Comparison of ENCODE assay signal across 2 cellular contexts in genomic region chr1:9719978-9720722, GRCh38.
TF ChIP-seq lines count a peak whose summit lies in the region.

No MANE protein-coding gene starts in this region.

TF ChIP-seq in IMR-90, 13 proteins besides CTCF, POLR2A, EP300 and RAD21:
- no peak for TF ChIP-seq USF2 (IDR thresholded peaks at IDR 0.05; ENCODE audit: low read depth, low read length)
- TF ChIP-seq CHD1 (IDR thresholded peaks at IDR 0.05; ENCODE audit: low read depth, low read length) = no peak
- TF ChIP-seq NFE2L2 (IDR thresholded peaks at IDR 0.05; ENCODE audit: low read depth, low read length) = no peak
- no peak for TF ChIP-seq MXI1 (IDR thresholded peaks at IDR 0.05; ENCODE audit: borderline replicate concordance, low read depth, low read length)
- TF ChIP-seq RCOR1 (IDR thresholded peaks at IDR 0.05; ENCODE audit: insufficient replicate concordance, low read length) = no peak
- no peak for TF ChIP-seq FOS (IDR thresholded peaks at IDR 0.05; ENCODE audit: low read depth, low read length)

TF ChIP-seq in K562, 482 proteins besides CTCF, POLR2A, EP300 and RAD21:
- TF ChIP-seq RBFOX2 (IDR thresholded peaks at IDR 0.05; ENCODE audit: low read depth, low read length) = peak; percentile 5; the same call in 1 of the 2 replicates
- TF ChIP-seq REST (CRISPR knock-in tag; IDR thresholded peaks at IDR 0.05; ENCODE audit: low read depth) = no peak
- peak; percentile 3; the same call in 1 of the 2 replicates for TF ChIP-seq BHLHE40 (IDR thresholded peaks at IDR 0.05; ENCODE audit: low read length)
- no peak for TF ChIP-seq PHF21A (IDR thresholded peaks at IDR 0.05; ENCODE audit: borderline replicate concordance, low read depth)
- no peak for TF ChIP-seq KLF10 (CRISPR knock-in tag; IDR thresholded peaks at IDR 0.05)
- TF ChIP-seq TFAM (CRISPR knock-in tag; conservative IDR thresholded peaks at IDR 0.05) = no peak
- no peak for TF ChIP-seq ATF7 (IDR thresholded peaks at IDR 0.05)
- peak; percentile 39; the same call in 1 of the 2 replicates for TF ChIP-seq POLR2G (IDR thresholded peaks at IDR 0.05; ENCODE audit: low read depth, low read length)
- no peak for TF ChIP-seq ELF4 (CRISPR knock-in tag; IDR thresholded peaks at IDR 0.05)
- 0 out of 2 replicates have a peak, but pooled peaks have one; percentile 6 for TF ChIP-seq USF1 (CRISPR knock-in tag; IDR thresholded peaks at IDR 0.05)
- 0 out of 2 replicates have a peak, but pooled peaks have one; percentile 9 for TF ChIP-seq ZNF766 (CRISPR knock-in tag; conservative IDR thresholded peaks at IDR 0.05)
- TF ChIP-seq, protein P1, sequence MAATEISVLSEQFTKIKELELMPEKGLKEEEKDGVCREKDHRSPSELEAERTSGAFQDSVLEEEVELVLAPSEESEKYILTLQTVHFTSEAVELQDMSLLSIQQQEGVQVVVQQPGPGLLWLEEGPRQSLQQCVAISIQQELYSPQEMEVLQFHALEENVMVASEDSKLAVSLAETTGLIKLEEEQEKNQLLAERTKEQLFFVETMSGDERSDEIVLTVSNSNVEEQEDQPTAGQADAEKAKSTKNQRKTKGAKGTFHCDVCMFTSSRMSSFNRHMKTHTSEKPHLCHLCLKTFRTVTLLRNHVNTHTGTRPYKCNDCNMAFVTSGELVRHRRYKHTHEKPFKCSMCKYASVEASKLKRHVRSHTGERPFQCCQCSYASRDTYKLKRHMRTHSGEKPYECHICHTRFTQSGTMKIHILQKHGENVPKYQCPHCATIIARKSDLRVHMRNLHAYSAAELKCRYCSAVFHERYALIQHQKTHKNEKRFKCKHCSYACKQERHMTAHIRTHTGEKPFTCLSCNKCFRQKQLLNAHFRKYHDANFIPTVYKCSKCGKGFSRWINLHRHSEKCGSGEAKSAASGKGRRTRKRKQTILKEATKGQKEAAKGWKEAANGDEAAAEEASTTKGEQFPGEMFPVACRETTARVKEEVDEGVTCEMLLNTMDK (IDR thresholded peaks at IDR 0.05; ENCODE audit: borderline replicate concordance, insufficient read depth, low read depth, low read length, poor library complexity, severe bottlenecking) = peak; percentile 50
